ENCODE assay signal across 18 cellular contexts in genomic region chr2:109452318-109453305, GRCh38.
A peak's percentile ranks its signal among the peaks of the same experiment; 100 is the strongest.
DNase-seq lines count a peak whose midpoint lies in the region; ATAC-seq and TF ChIP-seq lines count a peak whose summit lies in the region.
"Had no signal": no experiment of that assay in that cellular context is flagged by ENCODE, and none has a peak within 500 bp of the region (broad histone marks: within the 10 kb centered on the region; RNA-seq: fewer than 3 reads in every experiment).

No MANE protein-coding gene starts in this region.

- H3K79me2 ChIP-seq in SK-N-SH (ENCODE audit: insufficient read depth) (no peaks in the 10 kb centered on the region), osteoblast (ENCODE audit: insufficient read depth, low read length) (no peaks in the 10 kb centered on the region)

- H3K27ac ChIP-seq in SK-N-SH (ENCODE audit: low read depth in 2 of 2, low read length in 1 of 2): no peak overlapping the region
- no peak overlapping the region for H3K27ac ChIP-seq in osteoblast (ENCODE audit: low read depth, low read length)
- H3K27ac ChIP-seq: 22Rv1; BLaER1 treated with 17β-estradiol and CSF1 and Interleukin-3, amounts not matched to agents 10 nM and 100 nM; SJCRH30 had no signal

- H3K27me3 ChIP-seq in SK-N-SH (ENCODE audit: insufficient read depth) (no peaks in the 10 kb centered on the region), osteoblast (ENCODE audit: insufficient read depth, low read length) (no peaks in the 10 kb centered on the region)
- H3K27me3 ChIP-seq: BLaER1 treated with 17β-estradiol and CSF1 and Interleukin-3, amounts not matched to agents 10 nM and 100 nM; SJCRH30 had no signal

- ATAC-seq in SK-N-SH treated with all-trans-retinoic acid at 6 μM for 48 hours (no peak), GM21515 (IDR thresholded peaks at IDR 0.05; ENCODE audit: unreplicated experiment) (no peak), GM18505 (IDR thresholded peaks at IDR 0.05; ENCODE audit: unreplicated experiment) (no peak)

- H3K9ac ChIP-seq in SK-N-SH: no peak overlapping the region
- H3K9ac ChIP-seq: BLaER1 treated with 17β-estradiol and CSF1 and Interleukin-3, amounts not matched to agents 10 nM and 100 nM had no signal

- H3K27ac Mint-ChIP-seq in endothelial cell (ENCODE audit: unreplicated experiment) (peak overlapping the region; percentile 30), osteocyte (ENCODE audit: unreplicated experiment) (peak overlapping the region; percentile 62)

- peaks cover 3% of the 10 kb centered on the region for H3F3A ChIP-seq in SK-N-SH (replicated peaks; ENCODE audit: insufficient read depth)

- TF ChIP-seq EP300 in SK-N-SH (IDR thresholded peaks at IDR 0.05; ENCODE audit: borderline replicate concordance in 1 of 2, low read depth in 1 of 2, low read length in 1 of 2): no peak

- CTCF ChIA-PET in SK-N-SH (lab: Yijun Ruan, JAX): interaction anchor here (1.0 kb wide), 1 partner anchor 57 kb away, joined by 5 read pairs; no protein-coding TSS in a partner anchor

- H3K36me3 ChIP-seq in SK-N-SH (replicated peaks in 1 of 2; ENCODE audit: control insufficient read depth in 1 of 2, insufficient read depth in 2 of 2, low read length in 1 of 2) (peaks cover 0 to 4% of the 10 kb centered on the region in 2 experiments), osteoblast (ENCODE audit: insufficient read depth, low read length) (peaks cover 6% of the 10 kb centered on the region)
- H3K36me3 ChIP-seq: SJCRH30 had no signal

- H3K9me3 Mint-ChIP-seq in endothelial cell (ENCODE audit: unreplicated experiment) (no peaks in the 10 kb centered on the region), osteocyte (ENCODE audit: unreplicated experiment) (no peaks in the 10 kb centered on the region)

- WGBS in SK-N-SH (ENCODE audit: low lambda C conversion rate): 91% methylated on average over 7 of the region's 17 CpGs

- H3K9me3 ChIP-seq in SK-N-SH: no peaks in the 10 kb centered on the region
- H3K9me3 ChIP-seq in osteoblast (ENCODE audit: low read depth, low read length): no peaks in the 10 kb centered on the region
- H3K9me3 ChIP-seq: BLaER1 treated with 17β-estradiol and CSF1 and Interleukin-3, amounts not matched to agents 10 nM and 100 nM; SJCRH30 had no signal

- H4K20me1 ChIP-seq in SK-N-SH (ENCODE audit: insufficient read depth) (no peaks in the 10 kb centered on the region), osteoblast (ENCODE audit: insufficient read depth, low read length) (no peaks in the 10 kb centered on the region)

- TF ChIP-seq CTCF in SK-N-SH (IDR thresholded peaks at IDR 0.05) (no peak), endothelial cell (IDR thresholded peaks at IDR 0.05; ENCODE audit: unreplicated experiment) (no peak), osteocyte (IDR thresholded peaks at IDR 0.05) (no peak), osteoblast (IDR thresholded peaks at IDR 0.05; ENCODE audit: extremely low read depth, low read depth, low read length) (no peak)

- no peak for TF ChIP-seq POLR2A in GM18505 (IDR thresholded peaks at IDR 0.05; ENCODE audit: borderline replicate concordance, extremely low read depth, insufficient read depth, insufficient read length)

- H2AFZ ChIP-seq in SK-N-SH (ENCODE audit: low read depth): no peak overlapping the region
- no peak overlapping the region for H2AFZ ChIP-seq in osteoblast (ENCODE audit: low read length)

- no peaks in the 10 kb centered on the region for H3K27me3 Mint-ChIP-seq in endothelial cell (ENCODE audit: unreplicated experiment)
- no peaks in the 10 kb centered on the region for H3K27me3 Mint-ChIP-seq in osteocyte (ENCODE audit: unreplicated experiment)

- H3K4me2 ChIP-seq in SK-N-SH (no peak overlapping the region), osteoblast (ENCODE audit: insufficient read depth, low read length) (no peak overlapping the region)

- H3K4me3 ChIP-seq in SK-N-SH (ENCODE audit: low read depth in 2 of 2, low read length in 1 of 2) (no peak overlapping the region), osteoblast (ENCODE audit: insufficient read depth, low read length) (no peak overlapping the region)
- H3K4me3 ChIP-seq: BLaER1 treated with 17β-estradiol and CSF1 and Interleukin-3, amounts not matched to agents 10 nM and 100 nM; SJCRH30 had no signal

- H3K36me3 Mint-ChIP-seq in endothelial cell (ENCODE audit: low read depth, unreplicated experiment) (peaks cover 3% of the 10 kb centered on the region), osteocyte (ENCODE audit: unreplicated experiment) (peaks cover 48% of the 10 kb centered on the region)

- no peak for TF ChIP-seq RAD21 in SK-N-SH (IDR thresholded peaks at IDR 0.05; ENCODE audit: low read length)

- no peaks in the 10 kb centered on the region for H3K9me2 ChIP-seq in SK-N-SH

- DNase-seq in SK-N-SH: peak; percentile 10
- DNase-seq in endothelial cell (ENCODE audit: low spot score): no peak
- DNase-seq in osteocyte (ENCODE audit: extremely low spot score, unreplicated experiment): no peak
- DNase-seq in NCI-H2171 (lab: John Stamatoyannopoulos, UW): no peak
- no peak for DNase-seq in osteoblast (ENCODE audit: insufficient read length, low spot score, missing footprints)
- DNase-seq: H7, Karpas-422, NCI-H1417, NCI-H1930, NCI-H2171 treated with DMSO at 0.1 percent for 48 hours, NCI-H510A, NCI-H82, SJCRH30 had no signal

- POLR2A ChIA-PET in SK-N-SH (lab: Yijun Ruan, JAX): no interaction called here

- H3K4me1 Mint-ChIP-seq in endothelial cell (ENCODE audit: unreplicated experiment) (peaks cover 6% of the 10 kb centered on the region), osteocyte (ENCODE audit: unreplicated experiment) (peaks cover 53% of the 10 kb centered on the region)

- H3K4me3 Mint-ChIP-seq in endothelial cell (ENCODE audit: unreplicated experiment): no peak overlapping the region
- H3K4me3 Mint-ChIP-seq in osteocyte (ENCODE audit: unreplicated experiment): no peak overlapping the region

- H3K4me1 ChIP-seq in SK-N-SH (ENCODE audit: control insufficient read depth in 1 of 2, insufficient read depth in 2 of 2, low read depth in 1 of 2, low read length in 1 of 2) (peaks cover 4 to 38% of the 10 kb centered on the region in 2 experiments; a peak in 2 of 4 replicates), osteoblast (ENCODE audit: insufficient read depth, low read length) (peaks cover 15% of the 10 kb centered on the region)

TF ChIP-seq in SK-N-SH, 30 proteins besides CTCF, POLR2A, EP300 and RAD21:
- TF ChIP-seq CHD2 (IDR thresholded peaks at IDR 0.05; ENCODE audit: low read length, partially characterized antibody) (no peak), SMC3 (IDR thresholded peaks at IDR 0.05; ENCODE audit: low read depth, low read length) (no peak), TAF1 (IDR thresholded peaks at IDR 0.05; ENCODE audit: borderline replicate concordance, low read depth, low read length) (no peak), NFIC (IDR thresholded peaks at IDR 0.05; ENCODE audit: borderline replicate concordance) (no peak), NRF1 (IDR thresholded peaks at IDR 0.05; ENCODE audit: low read depth, low read length) (no peak), ZBTB33 (IDR thresholded peaks at IDR 0.05; ENCODE audit: borderline replicate concordance, low read depth) (no peak), FOXM1 (IDR thresholded peaks at IDR 0.05; ENCODE audit: low read depth) (no peak), ELF1 (IDR thresholded peaks at IDR 0.05) (no peak), POLR2AphosphoS5 (IDR thresholded peaks at IDR 0.05; ENCODE audit: low read depth, low read length) (no peak), MEF2A (IDR thresholded peaks at IDR 0.05; ENCODE audit: borderline replicate concordance, low read depth) (no peak)

TF ChIP-seq in SK-N-SH treated with all-trans-retinoic acid at 6 μM for 48 hours, 23 proteins besides CTCF, POLR2A, EP300 and RAD21 (continues in another document):
- TF ChIP-seq RARB (CRISPR knock-in tag; IDR thresholded peaks at IDR 0.05) (no peak), ZNF565 (CRISPR knock-in tag; conservative IDR thresholded peaks at IDR 0.05; ENCODE audit: low read depth) (no peak), CSRNP3 (CRISPR knock-in tag; IDR thresholded peaks at IDR 0.05) (no peak), ARNTL (CRISPR knock-in tag; IDR thresholded peaks at IDR 0.05; ENCODE audit: borderline replicate concordance, low read depth) (no peak), ESRRG (CRISPR knock-in tag; IDR thresholded peaks at IDR 0.05) (no peak), PATZ1 (CRISPR knock-in tag; IDR thresholded peaks at IDR 0.05; ENCODE audit: borderline replicate concordance) (no peak), ISL1 (CRISPR knock-in tag; IDR thresholded peaks at IDR 0.05) (no peak), CSDC2 (CRISPR knock-in tag; IDR thresholded peaks at IDR 0.05) (no peak), ZC3H10 (CRISPR knock-in tag; IDR thresholded peaks at IDR 0.05) (no peak), PPARA (CRISPR knock-in tag; IDR thresholded peaks at IDR 0.05; ENCODE audit: borderline replicate concordance) (no peak), OSR1 (CRISPR knock-in tag; IDR thresholded peaks at IDR 0.05) (no peak)
